Comparison of ENCODE assay signal across 1 cellular context in genomic region chr2:49656853-49657252, GRCh38.
TF ChIP-seq lines count a peak whose summit lies in the region.

No MANE protein-coding gene starts in this region.

TF ChIP-seq in SK-N-SH treated with all-trans-retinoic acid at 6 μM for 48 hours, 23 proteins besides CTCF, POLR2A, EP300 and RAD21 (continued from another document):
- no peak for TF ChIP-seq RARB (CRISPR knock-in tag; IDR thresholded peaks at IDR 0.05)
- no peak for TF ChIP-seq ZNF8 (CRISPR knock-in tag; IDR thresholded peaks at IDR 0.05)
- TF ChIP-seq OSR1 (CRISPR knock-in tag; IDR thresholded peaks at IDR 0.05), result no peak
- TF ChIP-seq ZFP30 (CRISPR knock-in tag; IDR thresholded peaks at IDR 0.05), result no peak
- TF ChIP-seq GLIS3 (CRISPR knock-in tag; IDR thresholded peaks at IDR 0.05), result no peak
- 0 out of 2 replicates have a peak, but pooled peaks have one; percentile 57 for TF ChIP-seq SNAI2 (CRISPR knock-in tag; IDR thresholded peaks at IDR 0.05)
- no peak for TF ChIP-seq ISL1 (CRISPR knock-in tag; IDR thresholded peaks at IDR 0.05)
- peak; percentile 44; the same call in 1 of the 2 replicates for TF ChIP-seq TSHZ2 (CRISPR knock-in tag; IDR thresholded peaks at IDR 0.05)
- no peak for TF ChIP-seq CREB5 (CRISPR knock-in tag; IDR thresholded peaks at IDR 0.05; ENCODE audit: low read depth)
- TF ChIP-seq POU6F1 (CRISPR knock-in tag; IDR thresholded peaks at IDR 0.05; ENCODE audit: borderline replicate concordance, low read depth), result no peak
- no peak for TF ChIP-seq ZC3H10 (CRISPR knock-in tag; IDR thresholded peaks at IDR 0.05)
- TF ChIP-seq ZFP3 (CRISPR knock-in tag; IDR thresholded peaks at IDR 0.05), result no peak
